21 cellular contexts compared by ENCODE assay signal in the genomic region with DNA sequence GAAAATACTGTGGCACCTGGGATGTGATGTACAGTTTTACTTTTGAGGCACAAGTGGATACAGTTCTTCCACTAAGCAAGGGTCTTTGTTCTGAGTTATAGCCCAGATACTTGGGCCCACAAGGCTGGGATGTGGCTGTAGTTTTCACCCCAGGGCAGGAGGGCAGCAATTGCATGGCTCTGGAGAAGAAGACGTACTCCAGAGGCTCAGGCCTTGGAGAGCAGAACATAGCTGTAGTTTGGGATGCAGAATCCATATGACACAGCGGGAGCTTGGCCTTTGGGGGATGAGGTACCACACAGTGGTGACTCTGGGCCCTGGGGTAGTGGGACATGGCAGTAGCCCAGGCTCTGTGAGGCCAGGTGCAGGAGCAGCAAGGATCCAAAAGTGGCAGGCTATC.
"Had no signal": no experiment of that assay in that cellular context is flagged by ENCODE, and none has a peak within 500 bp of the region (broad histone marks: within the 10 kb centered on the region; RNA-seq: fewer than 3 reads in every experiment).

No MANE protein-coding gene starts in this region.

- H3K9me3 ChIP-seq: gastrocnemius medialis, prostate gland had no signal

- DNase-seq: cerebellar nuclear complex; cortex of kidney; gastrocnemius medialis; left cardiac atrium; left lung; mesenchymal stem cell; mucosa of descending colon; naive B cell; right cardiac atrium; small intestine; stimulated activated CD4-positive, alpha-beta T cell treated with anti-CD3 and anti-CD28 coated beads, Interleukin-15, amount 100 ng/mL, for 24 hours; stimulated activated CD4-positive, alpha-beta T cell treated with anti-CD3 and anti-CD28 coated beads, Interleukin-2, amount 100 ng/mL, for 48 hours; stimulated activated naive B cell treated with anti-CD40 and anti-IgM and Interleukin-4, amounts not matched to agents 10 μg/mL and 1 μg/mL and 100 μg/mL, for 72 hours; transverse colon had no signal

- ATAC-seq: gastrocnemius medialis; left cardiac atrium; left lung; mucosa of descending colon; natural killer cell treated with Interleukin-12 subunit alpha and Interleukin-12 subunit beta and Interleukin-15 and Interleukin-18, amount 100 ng/mL, for 72 hours; right cardiac atrium; stimulated activated naive B cell treated with anti-CD40 and anti-IgM and Interleukin-4, amounts not matched to agents 10 μg/mL and 1 μg/mL and 100 μg/mL, for 72 hours had no signal

- H3K27ac ChIP-seq: gastrocnemius medialis, hepatocyte, left lung, prostate gland, thoracic aorta, transverse colon had no signal

- H3K4me1 Mint-ChIP-seq: mesothelial cell of epicardium; naive B cell; neural crest cell; stimulated activated naive B cell treated with anti-CD40 and anti-IgM and Interleukin-4, amounts not matched to agents 10 μg/mL and 1 μg/mL and 100 μg/mL, for 72 hours had no signal

- H3K4me1 ChIP-seq: gastrocnemius medialis, left lung, prostate gland, transverse colon had no signal

- H3K4me3 ChIP-seq: gastrocnemius medialis, hepatocyte, left lung, mucosa of descending colon, prostate gland, thoracic aorta, transverse colon had no signal

- H3K36me3 ChIP-seq: gastrocnemius medialis, left lung, prostate gland, thoracic aorta, transverse colon had no signal

- H3K4me3 Mint-ChIP-seq: mesothelial cell of epicardium; naive B cell; natural killer cell treated with Interleukin-12 subunit alpha and Interleukin-12 subunit beta and Interleukin-15 and Interleukin-18, amount 100 ng/mL, for 72 hours; neural crest cell; stimulated activated naive B cell treated with anti-CD40 and anti-IgM and Interleukin-4, amounts not matched to agents 10 μg/mL and 1 μg/mL and 100 μg/mL, for 72 hours; stimulated activated naive CD8-positive, alpha-beta T cell treated with anti-CD3 and anti-CD28 coated beads, Interleukin-15, Interleukin-2, amounts not matched to agents 100 ng/mL and 50 ng/mL, for 24 hours had no signal

- H3K27me3 Mint-ChIP-seq: stimulated activated naive CD8-positive, alpha-beta T cell treated with anti-CD3 and anti-CD28 coated beads, Interleukin-15, Interleukin-2, amounts not matched to agents 100 ng/mL and 50 ng/mL, for 24 hours had no signal

- H3K27me3 ChIP-seq: gastrocnemius medialis, left lung, transverse colon had no signal

- H3K27ac Mint-ChIP-seq: mesothelial cell of epicardium; natural killer cell treated with Interleukin-12 subunit alpha and Interleukin-12 subunit beta and Interleukin-15 and Interleukin-18, amount 100 ng/mL, for 72 hours; stimulated activated naive B cell treated with anti-CD40 and anti-IgM and Interleukin-4, amounts not matched to agents 10 μg/mL and 1 μg/mL and 100 μg/mL, for 72 hours; stimulated activated naive CD8-positive, alpha-beta T cell treated with anti-CD3 and anti-CD28 coated beads, Interleukin-15, Interleukin-2, amounts not matched to agents 100 ng/mL and 50 ng/mL, for 24 hours had no signal
